In the genomic region with DNA sequence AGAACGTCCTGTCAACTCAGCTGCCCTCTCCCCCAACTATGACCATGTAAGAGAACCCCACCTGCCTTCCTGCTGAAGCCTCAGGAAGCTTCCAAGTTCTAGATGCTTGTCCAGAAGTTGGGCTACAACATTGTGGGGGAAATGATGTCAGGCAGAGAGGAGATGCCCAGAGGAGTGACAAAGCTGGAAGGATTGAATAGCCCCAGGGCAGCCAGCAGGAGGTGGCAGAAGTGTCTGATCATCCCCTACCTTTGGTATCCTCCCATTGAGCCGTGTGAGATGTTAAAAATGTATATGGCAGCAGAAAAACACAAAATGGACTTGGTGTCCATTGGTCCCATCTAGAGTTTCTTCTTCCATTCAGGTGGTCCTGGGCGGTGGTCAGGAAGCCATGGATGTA, we compare ENCODE assay signal across 33 cellular contexts. TPM values are rescaled to one million over a fixed set of nuclear protein-coding genes. Genes with fewer than 3 reads are reported as not detected.
"Had no signal": no experiment of that assay in that cellular context is flagged by ENCODE, and none has a peak within 500 bp of the region (broad histone marks: within the 10 kb centered on the region; RNA-seq: fewer than 3 reads in every experiment).

No MANE protein-coding gene starts in this region.

- H3K9me3 ChIP-seq: esophagus muscularis mucosa, heart left ventricle, right atrium auricular region, thoracic aorta, uterus had no signal

- H3K4me3 ChIP-seq: esophagus muscularis mucosa, heart left ventricle, right atrium auricular region, smooth muscle cell, thoracic aorta, uterus had no signal

- DNase-seq: activated CD4-positive, alpha-beta memory T cell treated with anti-CD3 and anti-CD28 coated beads, Interleukin-2, amount 10 ng/mL, durations not matched to agents 7 days and 5 days; activated CD4-positive, alpha-beta T cell treated with anti-CD3 and anti-CD28 coated beads for 1 hour; activated CD4-positive, alpha-beta T cell treated with anti-CD3 and anti-CD28 coated beads, Interleukin-2, amount 10 ng/mL, durations not matched to agents 7 days and 5 days; activated CD8-positive, alpha-beta memory T cell treated with anti-CD3 and anti-CD28 coated beads, Interleukin-2, amount 10 ng/mL, durations not matched to agents 7 days and 5 days; activated effector memory CD4-positive, alpha-beta T cell treated with Interleukin-2 at 50 U/mL for 16 hours; activated naive CD4-positive, alpha-beta T cell treated with anti-CD3 and anti-CD28 coated beads for 36 hours; dermis blood vessel endothelial cell; effector CD4-positive, alpha-beta T cell; foreskin keratinocyte; heart left ventricle; hypothalamus; naive B cell; nucleus accumbens; stimulated activated CD4-positive, alpha-beta T cell treated with anti-CD3 and anti-CD28 coated beads, Interleukin-1b, Interleukin-23, amount 100 ng/mL, for 48 hours; stimulated activated CD4-positive, alpha-beta T cell treated with anti-CD3 and anti-CD28 coated beads, Interleukin-4, amount 100 ng/mL, for 4 hours; stimulated activated CD8-positive, alpha-beta memory T cell treated with anti-CD3 and anti-CD28 coated beads, Interleukin-4, amount 100 ng/mL, for 48 hours; stimulated activated naive CD4-positive, alpha-beta T cell; T1000; uterus had no signal

- H3K4me2 ChIP-seq: smooth muscle cell had no signal

- H3K27ac Mint-ChIP-seq: activated CD4-positive, alpha-beta memory T cell treated with anti-CD3 and anti-CD28 coated beads, Interleukin-2, amount 10 ng/mL, durations not matched to agents 7 days and 5 days; activated CD4-positive, alpha-beta T cell treated with anti-CD3 and anti-CD28 coated beads, Interleukin-2, amount 10 ng/mL, durations not matched to agents 7 days and 5 days; activated CD8-positive, alpha-beta memory T cell treated with anti-CD3 and anti-CD28 coated beads, Interleukin-2, amount 10 ng/mL, durations not matched to agents 7 days and 5 days; activated naive CD4-positive, alpha-beta T cell treated with anti-CD3 and anti-CD28 coated beads for 36 hours; mesothelial cell of epicardium; type B pancreatic cell had no signal

- H3K27me3 Mint-ChIP-seq: activated CD4-positive, alpha-beta memory T cell treated with anti-CD3 and anti-CD28 coated beads, Interleukin-2, amount 10 ng/mL, durations not matched to agents 7 days and 5 days; activated CD4-positive, alpha-beta T cell treated with anti-CD3 and anti-CD28 coated beads, Interleukin-2, amount 10 ng/mL, durations not matched to agents 7 days and 5 days; activated CD8-positive, alpha-beta memory T cell treated with anti-CD3 and anti-CD28 coated beads, Interleukin-2, amount 10 ng/mL, durations not matched to agents 7 days and 5 days; central memory CD8-positive, alpha-beta T cell; naive B cell; type B pancreatic cell had no signal

- H3K36me3 ChIP-seq: uterus had no signal

- H3K9me3 Mint-ChIP-seq: activated CD4-positive, alpha-beta memory T cell treated with anti-CD3 and anti-CD28 coated beads, Interleukin-2, amount 10 ng/mL, durations not matched to agents 7 days and 5 days; activated CD4-positive, alpha-beta T cell treated with anti-CD3 and anti-CD28 coated beads, Interleukin-2, amount 10 ng/mL, durations not matched to agents 7 days and 5 days; activated naive CD4-positive, alpha-beta T cell treated with anti-CD3 and anti-CD28 coated beads for 36 hours; central memory CD8-positive, alpha-beta T cell; mesothelial cell of epicardium; naive B cell; neural crest cell; type B pancreatic cell had no signal

- H3K4me1 ChIP-seq: parathyroid adenoma had no signal

- H3K27me3 ChIP-seq: esophagus muscularis mucosa, foreskin keratinocyte, heart left ventricle, right atrium auricular region, uterus had no signal

- ATAC-seq: activated CD8-positive, alpha-beta memory T cell treated with anti-CD3 and anti-CD28 coated beads, Interleukin-2, amount 10 ng/mL, durations not matched to agents 7 days and 5 days; foreskin keratinocyte; heart left ventricle had no signal

- H3K27ac ChIP-seq: esophagus muscularis mucosa, foreskin keratinocyte, heart left ventricle, parathyroid adenoma, right atrium auricular region, thoracic aorta, uterus had no signal

- H3K4me3 Mint-ChIP-seq: activated CD4-positive, alpha-beta memory T cell treated with anti-CD3 and anti-CD28 coated beads, Interleukin-2, amount 10 ng/mL, durations not matched to agents 7 days and 5 days; activated CD4-positive, alpha-beta T cell treated with anti-CD3 and anti-CD28 coated beads, Interleukin-2, amount 10 ng/mL, durations not matched to agents 7 days and 5 days; activated CD8-positive, alpha-beta memory T cell treated with anti-CD3 and anti-CD28 coated beads, Interleukin-2, amount 10 ng/mL, durations not matched to agents 7 days and 5 days; activated naive CD4-positive, alpha-beta T cell treated with anti-CD3 and anti-CD28 coated beads for 36 hours; central memory CD8-positive, alpha-beta T cell; mesothelial cell of epicardium; type B pancreatic cell had no signal

- H2AFZ ChIP-seq: parathyroid adenoma had no signal

- H3K9ac ChIP-seq: parathyroid adenoma had no signal

RNA-seq across cellular contexts. Expression of a gene that starts 18.3 kb away (rescaled TPM):
- total RNA-seq: kidney epithelial cell, smooth muscle cell had no signal
- polyA plus RNA-seq: smooth muscle cell had no signal

RNA-seq across cellular contexts. Expression of a gene that starts 19.9 kb away (rescaled TPM):
- total RNA-seq: activated naive CD4-positive, alpha-beta T cell treated with anti-CD3 and anti-CD28 coated beads for 36 hours; bronchial epithelial cell; dermis blood vessel endothelial cell; esophagus muscularis mucosa; foreskin keratinocyte; heart left ventricle; kidney epithelial cell; lower leg skin; mesothelial cell of epicardium; neural crest cell; pulmonary artery endothelial cell; right atrium auricular region; smooth muscle cell; subcutaneous adipose tissue; thoracic aorta had no signal
- polyA plus RNA-seq: foreskin keratinocyte, heart left ventricle, smooth muscle cell had no signal

RNA-seq across cellular contexts. Expression of a gene that starts 22.3 kb away (rescaled TPM):
- total RNA-seq: bronchial epithelial cell, neural crest cell had no signal
- polyA plus RNA-seq: smooth muscle cell had no signal
